ENCODE assay signal across 1 cellular context in genomic region chr12:93134893-93135285, GRCh38.
TF ChIP-seq lines count a peak whose summit lies in the region.

No MANE protein-coding gene starts in this region.

TF ChIP-seq in HepG2, 621 proteins besides CTCF, POLR2A, EP300 and RAD21 (continued from another document and continues in another):
- TF ChIP-seq HIC2 (CRISPR knock-in tag; IDR thresholded peaks at IDR 0.05; ENCODE audit: low read depth) (no peak), ZMYM4 (CRISPR knock-in tag; IDR thresholded peaks at IDR 0.05) (peak; percentile 76), SIN3B (IDR thresholded peaks at IDR 0.05; ENCODE audit: low read length) (no peak), ZFY (CRISPR knock-in tag; IDR thresholded peaks at IDR 0.05) (peak; percentile 29; the same call in 1 of the 2 replicates), ISX (CRISPR knock-in tag; conservative IDR thresholded peaks at IDR 0.05) (no peak), ELF3 (CRISPR knock-in tag; IDR thresholded peaks at IDR 0.05) (no peak), CC2D1A (CRISPR knock-in tag; IDR thresholded peaks at IDR 0.05) (no peak), SMC3 (IDR thresholded peaks at IDR 0.05; ENCODE audit: low read length) (no peak; the same call in 1 of the 2 replicates), ZNF296 (CRISPR knock-in tag; conservative IDR thresholded peaks at IDR 0.05) (no peak), ZFX (CRISPR knock-in tag; IDR thresholded peaks at IDR 0.05; ENCODE audit: low read depth) (no peak; the same call in 1 of the 2 replicates), EEA1 (CRISPR knock-in tag; IDR thresholded peaks at IDR 0.05; ENCODE audit: borderline replicate concordance) (no peak), JDP2 (CRISPR knock-in tag; IDR thresholded peaks at IDR 0.05; ENCODE audit: borderline replicate concordance) (no peak), SOX13 (IDR thresholded peaks at IDR 0.05) (no peak), SOX13 (CRISPR knock-in tag; conservative IDR thresholded peaks at IDR 0.05 in 1 of 2, IDR thresholded peaks at IDR 0.05 in 1 of 2) (peak in 1 of 2 experiments; percentile 62; a peak in 2 of 4 replicates), THAP11 (CRISPR knock-in tag; IDR thresholded peaks at IDR 0.05) (no peak), ZNF562 (CRISPR knock-in tag; IDR thresholded peaks at IDR 0.05; ENCODE audit: borderline replicate concordance) (no peak), ZNF660 (CRISPR knock-in tag; IDR thresholded peaks at IDR 0.05; ENCODE audit: borderline replicate concordance, low read depth) (no peak), KLF16 (CRISPR knock-in tag; IDR thresholded peaks at IDR 0.05) (no peak), SRSF9 (IDR thresholded peaks at IDR 0.05; ENCODE audit: borderline replicate concordance, insufficient read depth, low read depth, low read length, poor library complexity, severe bottlenecking) (no peak), ZNF451 (CRISPR knock-in tag; IDR thresholded peaks at IDR 0.05) (no peak), MNT (IDR thresholded peaks at IDR 0.05) (no peak), KAT7 (CRISPR knock-in tag; IDR thresholded peaks at IDR 0.05; ENCODE audit: borderline replicate concordance) (no peak), REPIN1 (CRISPR knock-in tag; IDR thresholded peaks at IDR 0.05; ENCODE audit: borderline replicate concordance, low read depth) (0 out of 2 replicates have a peak, but pooled peaks have one; percentile 41), POGZ (CRISPR knock-in tag; IDR thresholded peaks at IDR 0.05) (peak; percentile 71; the same call in 1 of the 2 replicates), ELF4 (CRISPR knock-in tag; IDR thresholded peaks at IDR 0.05; ENCODE audit: borderline replicate concordance) (no peak), ZNF720 (CRISPR knock-in tag; IDR thresholded peaks at IDR 0.05) (no peak), FIP1L1 (IDR thresholded peaks at IDR 0.05; ENCODE audit: borderline replicate concordance, insufficient read depth, low read depth, low read length) (no peak), ZBTB7A (CRISPR knock-in tag; IDR thresholded peaks at IDR 0.05) (no peak), NCOA5 (CRISPR knock-in tag; IDR thresholded peaks at IDR 0.05) (no peak), KDM1A (CRISPR knock-in tag; IDR thresholded peaks at IDR 0.05) (no peak), IKZF4 (CRISPR knock-in tag; IDR thresholded peaks at IDR 0.05; ENCODE audit: borderline replicate concordance, low read depth, not compliant biosample characterization) (no peak), SNRNP70 (IDR thresholded peaks at IDR 0.05; ENCODE audit: low read depth, low read length) (no peak), SETDB1 (CRISPR knock-in tag; IDR thresholded peaks at IDR 0.05; ENCODE audit: borderline replicate concordance) (no peak), ZNF432 (CRISPR knock-in tag; IDR thresholded peaks at IDR 0.05; ENCODE audit: borderline replicate concordance) (no peak), ZNF121 (CRISPR knock-in tag; IDR thresholded peaks at IDR 0.05) (no peak), FOXK2 (IDR thresholded peaks at IDR 0.05) (peak; percentile 66), ZNF256 (CRISPR knock-in tag; conservative IDR thresholded peaks at IDR 0.05) (no peak), PAF1 (CRISPR knock-in tag; IDR thresholded peaks at IDR 0.05) (no peak), NR2F6 (IDR thresholded peaks at IDR 0.05) (peak; percentile 95), NR2F6 (CRISPR knock-in tag; IDR thresholded peaks at IDR 0.05) (peak; percentile 94), ZNF703 (CRISPR knock-in tag; IDR thresholded peaks at IDR 0.05; ENCODE audit: borderline replicate concordance) (no peak; the same call in 1 of the 2 replicates), ATF7-NPFF (CRISPR knock-in tag; IDR thresholded peaks at IDR 0.05; ENCODE audit: low read depth) (no peak), HNF4A (CRISPR knock-in tag; IDR thresholded peaks at IDR 0.05) (peak; percentile 71), ZNF574 (CRISPR knock-in tag; IDR thresholded peaks at IDR 0.05) (no peak), HNRNPUL1 (IDR thresholded peaks at IDR 0.05; ENCODE audit: low read depth, low read length) (no peak), NR2F2 (IDR thresholded peaks at IDR 0.05; ENCODE audit: borderline replicate concordance, low read depth) (peak; percentile 89), ZFP1 (CRISPR knock-in tag; IDR thresholded peaks at IDR 0.05) (no peak)
- TF ChIP-seq, protein P1, sequence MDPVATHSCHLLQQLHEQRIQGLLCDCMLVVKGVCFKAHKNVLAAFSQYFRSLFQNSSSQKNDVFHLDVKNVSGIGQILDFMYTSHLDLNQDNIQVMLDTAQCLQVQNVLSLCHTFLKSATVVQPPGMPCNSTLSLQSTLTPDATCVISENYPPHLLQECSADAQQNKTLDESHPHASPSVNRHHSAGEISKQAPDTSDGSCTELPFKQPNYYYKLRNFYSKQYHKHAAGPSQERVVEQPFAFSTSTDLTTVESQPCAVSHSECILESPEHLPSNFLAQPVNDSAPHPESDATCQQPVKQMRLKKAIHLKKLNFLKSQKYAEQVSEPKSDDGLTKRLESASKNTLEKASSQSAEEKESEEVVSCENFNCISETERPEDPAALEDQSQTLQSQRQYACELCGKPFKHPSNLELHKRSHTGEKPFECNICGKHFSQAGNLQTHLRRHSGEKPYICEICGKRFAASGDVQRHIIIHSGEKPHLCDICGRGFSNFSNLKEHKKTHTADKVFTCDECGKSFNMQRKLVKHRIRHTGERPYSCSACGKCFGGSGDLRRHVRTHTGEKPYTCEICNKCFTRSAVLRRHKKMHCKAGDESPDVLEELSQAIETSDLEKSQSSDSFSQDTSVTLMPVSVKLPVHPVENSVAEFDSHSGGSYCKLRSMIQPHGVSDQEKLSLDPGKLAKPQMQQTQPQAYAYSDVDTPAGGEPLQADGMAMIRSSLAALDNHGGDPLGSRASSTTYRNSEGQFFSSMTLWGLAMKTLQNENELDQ (CRISPR knock-in tag; IDR thresholded peaks at IDR 0.05; ENCODE audit: borderline replicate concordance): no peak
- TF ChIP-seq, protein P2, sequence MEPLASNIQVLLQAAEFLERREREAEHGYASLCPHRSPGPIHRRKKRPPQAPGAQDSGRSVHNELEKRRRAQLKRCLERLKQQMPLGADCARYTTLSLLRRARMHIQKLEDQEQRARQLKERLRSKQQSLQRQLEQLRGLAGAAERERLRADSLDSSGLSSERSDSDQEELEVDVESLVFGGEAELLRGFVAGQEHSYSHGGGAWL (CRISPR knock-in tag; IDR thresholded peaks at IDR 0.05): no peak
- TF ChIP-seq, protein P3, sequence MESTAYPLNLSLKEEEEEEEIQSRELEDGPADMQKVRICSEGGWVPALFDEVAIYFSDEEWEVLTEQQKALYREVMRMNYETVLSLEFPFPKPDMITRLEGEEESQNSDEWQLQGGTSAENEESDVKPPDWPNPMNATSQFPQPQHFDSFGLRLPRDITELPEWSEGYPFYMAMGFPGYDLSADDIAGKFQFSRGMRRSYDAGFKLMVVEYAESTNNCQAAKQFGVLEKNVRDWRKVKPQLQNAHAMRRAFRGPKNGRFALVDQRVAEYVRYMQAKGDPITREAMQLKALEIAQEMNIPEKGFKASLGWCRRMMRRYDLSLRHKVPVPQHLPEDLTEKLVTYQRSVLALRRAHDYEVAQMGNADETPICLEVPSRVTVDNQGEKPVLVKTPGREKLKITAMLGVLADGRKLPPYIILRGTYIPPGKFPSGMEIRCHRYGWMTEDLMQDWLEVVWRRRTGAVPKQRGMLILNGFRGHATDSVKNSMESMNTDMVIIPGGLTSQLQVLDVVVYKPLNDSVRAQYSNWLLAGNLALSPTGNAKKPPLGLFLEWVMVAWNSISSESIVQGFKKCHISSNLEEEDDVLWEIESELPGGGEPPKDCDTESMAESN (CRISPR knock-in tag; conservative IDR thresholded peaks at IDR 0.05): no peak
- TF ChIP-seq, protein P4, sequence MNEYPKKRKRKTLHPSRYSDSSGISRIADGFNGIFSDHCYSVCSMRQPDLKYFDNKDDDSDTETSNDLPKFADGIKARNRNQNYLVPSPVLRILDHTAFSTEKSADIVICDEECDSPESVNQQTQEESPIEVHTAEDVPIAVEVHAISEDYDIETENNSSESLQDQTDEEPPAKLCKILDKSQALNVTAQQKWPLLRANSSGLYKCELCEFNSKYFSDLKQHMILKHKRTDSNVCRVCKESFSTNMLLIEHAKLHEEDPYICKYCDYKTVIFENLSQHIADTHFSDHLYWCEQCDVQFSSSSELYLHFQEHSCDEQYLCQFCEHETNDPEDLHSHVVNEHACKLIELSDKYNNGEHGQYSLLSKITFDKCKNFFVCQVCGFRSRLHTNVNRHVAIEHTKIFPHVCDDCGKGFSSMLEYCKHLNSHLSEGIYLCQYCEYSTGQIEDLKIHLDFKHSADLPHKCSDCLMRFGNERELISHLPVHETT (CRISPR knock-in tag; conservative IDR thresholded peaks at IDR 0.05): no peak
- TF ChIP-seq, protein P5, sequence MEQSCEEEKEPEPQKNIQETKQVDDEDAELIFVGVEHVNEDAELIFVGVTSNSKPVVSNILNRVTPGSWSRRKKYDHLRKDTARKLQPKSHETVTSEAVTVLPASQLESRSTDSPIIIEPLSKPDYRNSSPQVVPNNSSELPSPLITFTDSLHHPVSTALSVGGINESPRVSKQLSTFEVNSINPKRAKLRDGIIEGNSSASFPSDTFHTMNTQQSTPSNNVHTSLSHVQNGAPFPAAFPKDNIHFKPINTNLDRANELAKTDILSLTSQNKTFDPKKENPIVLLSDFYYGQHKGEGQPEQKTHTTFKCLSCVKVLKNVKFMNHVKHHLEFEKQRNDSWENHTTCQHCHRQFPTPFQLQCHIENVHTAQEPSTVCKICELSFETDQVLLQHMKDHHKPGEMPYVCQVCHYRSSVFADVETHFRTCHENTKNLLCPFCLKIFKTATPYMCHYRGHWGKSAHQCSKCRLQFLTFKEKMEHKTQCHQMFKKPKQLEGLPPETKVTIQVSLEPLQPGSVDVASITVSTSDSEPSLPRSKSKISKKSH (CRISPR knock-in tag; IDR thresholded peaks at IDR 0.05; ENCODE audit: borderline replicate concordance): no peak
- TF ChIP-seq, protein P6, sequence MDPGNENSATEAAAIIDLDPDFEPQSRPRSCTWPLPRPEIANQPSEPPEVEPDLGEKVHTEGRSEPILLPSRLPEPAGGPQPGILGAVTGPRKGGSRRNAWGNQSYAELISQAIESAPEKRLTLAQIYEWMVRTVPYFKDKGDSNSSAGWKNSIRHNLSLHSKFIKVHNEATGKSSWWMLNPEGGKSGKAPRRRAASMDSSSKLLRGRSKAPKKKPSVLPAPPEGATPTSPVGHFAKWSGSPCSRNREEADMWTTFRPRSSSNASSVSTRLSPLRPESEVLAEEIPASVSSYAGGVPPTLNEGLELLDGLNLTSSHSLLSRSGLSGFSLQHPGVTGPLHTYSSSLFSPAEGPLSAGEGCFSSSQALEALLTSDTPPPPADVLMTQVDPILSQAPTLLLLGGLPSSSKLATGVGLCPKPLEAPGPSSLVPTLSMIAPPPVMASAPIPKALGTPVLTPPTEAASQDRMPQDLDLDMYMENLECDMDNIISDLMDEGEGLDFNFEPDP (CRISPR knock-in tag; conservative IDR thresholded peaks at IDR 0.05): no peak
- TF ChIP-seq, protein P7, sequence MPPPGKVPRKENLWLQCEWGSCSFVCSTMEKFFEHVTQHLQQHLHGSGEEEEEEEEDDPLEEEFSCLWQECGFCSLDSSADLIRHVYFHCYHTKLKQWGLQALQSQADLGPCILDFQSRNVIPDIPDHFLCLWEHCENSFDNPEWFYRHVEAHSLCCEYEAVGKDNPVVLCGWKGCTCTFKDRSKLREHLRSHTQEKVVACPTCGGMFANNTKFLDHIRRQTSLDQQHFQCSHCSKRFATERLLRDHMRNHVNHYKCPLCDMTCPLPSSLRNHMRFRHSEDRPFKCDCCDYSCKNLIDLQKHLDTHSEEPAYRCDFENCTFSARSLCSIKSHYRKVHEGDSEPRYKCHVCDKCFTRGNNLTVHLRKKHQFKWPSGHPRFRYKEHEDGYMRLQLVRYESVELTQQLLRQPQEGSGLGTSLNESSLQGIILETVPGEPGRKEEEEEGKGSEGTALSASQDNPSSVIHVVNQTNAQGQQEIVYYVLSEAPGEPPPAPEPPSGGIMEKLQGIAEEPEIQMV (CRISPR knock-in tag; IDR thresholded peaks at IDR 0.05; ENCODE audit: low read depth): no peak
